In genomic region chr2:188798159-188798558, GRCh38 we compare ENCODE assay signal across 24 cellular contexts.
DNase-seq lines count a peak whose midpoint lies in the region; ATAC-seq and TF ChIP-seq lines count a peak whose summit lies in the region.
"Had no signal": no experiment of that assay in that cellular context is flagged by ENCODE, and none has a peak within 500 bp of the region (broad histone marks: within the 10 kb centered on the region; RNA-seq: fewer than 3 reads in every experiment).

No MANE protein-coding gene starts in this region.

- no peaks in the 10 kb centered on the region for H4K20me1 ChIP-seq in IMR-90 (ENCODE audit: insufficient read depth, low read length)

- H4K91ac ChIP-seq in IMR-90 (ENCODE audit: insufficient read depth, low read depth, low read length): no peak overlapping the region

- H3K79me1 ChIP-seq in IMR-90 (ENCODE audit: low read depth in 1 of 2, low read length in 2 of 2): no peaks in the 10 kb centered on the region

- no peak overlapping the region for H2AK5ac ChIP-seq in IMR-90 (ENCODE audit: low read depth, low read length)

- no peak overlapping the region for H2BK20ac ChIP-seq in IMR-90 (ENCODE audit: low read depth, low read length)

- no peak overlapping the region for H3K4me3 ChIP-seq in AG10803 (ENCODE audit: low read length)
- H3K4me3 ChIP-seq in IMR-90 (ENCODE audit: insufficient read depth, low read depth, low read length): no peak overlapping the region
- H3K4me3 ChIP-seq in choroid plexus epithelial cell (ENCODE audit: low read depth, low read length): no peak overlapping the region
- no peak overlapping the region for H3K4me3 ChIP-seq in gastrocnemius medialis
- no peak overlapping the region for H3K4me3 ChIP-seq in endodermal cell (ENCODE audit: low read length)
- H3K4me3 ChIP-seq: thyroid gland had no signal

- no peak overlapping the region for H3K4me3 Mint-ChIP-seq in endodermal cell
- H3K4me3 Mint-ChIP-seq: activated naive CD8-positive, alpha-beta T cell treated with anti-CD3 and anti-CD28 coated beads, Interleukin-2, amount 10 ng/mL, durations not matched to agents 7 days and 5 days; CD4-positive, alpha-beta memory T cell had no signal

- no peak overlapping the region for H2AK9ac ChIP-seq in IMR-90 (replicated peaks; ENCODE audit: low read depth, low read length, poor library complexity)

- H3K36me3 ChIP-seq in IMR-90 (ENCODE audit: control insufficient read depth, insufficient read depth, low read length): no peaks in the 10 kb centered on the region
- no peaks in the 10 kb centered on the region for H3K36me3 ChIP-seq in gastrocnemius medialis
- H3K36me3 ChIP-seq in endodermal cell (ENCODE audit: control insufficient read depth, insufficient read depth, low read length): no peaks in the 10 kb centered on the region
- H3K36me3 ChIP-seq: brain microvascular endothelial cell, thyroid gland had no signal

- H3K4me1 ChIP-seq in IMR-90 (ENCODE audit: control insufficient read depth, insufficient read depth, low read length) (no peaks in the 10 kb centered on the region), gastrocnemius medialis (no peaks in the 10 kb centered on the region), endodermal cell (ENCODE audit: control insufficient read depth, insufficient read depth, low read length) (no peaks in the 10 kb centered on the region)
- H3K4me1 ChIP-seq: thyroid gland had no signal

- TF ChIP-seq POLR2A in IMR-90 (IDR thresholded peaks at IDR 0.05; ENCODE audit: low read depth, low read length) (no peak), gastrocnemius medialis (IDR thresholded peaks at IDR 0.05) (no peak)

- H3K27ac ChIP-seq in IMR-90 (ENCODE audit: insufficient read depth, low read length): no peak overlapping the region
- H3K27ac ChIP-seq in gastrocnemius medialis: no peak overlapping the region
- H3K27ac ChIP-seq in endodermal cell (ENCODE audit: low read depth, low read length): no peak overlapping the region
- H3K27ac ChIP-seq: brain microvascular endothelial cell, epithelial cell of prostate, thyroid gland had no signal

- intact Hi-C loops in IMR-90 (cut with micrococcal nuclease) (no loop called here), gastrocnemius medialis (cut with DNase I; ENCODE audit: low total_unique reads) (no loop called here)

- H3K9me1 ChIP-seq in IMR-90 (ENCODE audit: insufficient read depth, low read length): no peaks in the 10 kb centered on the region

- no peak overlapping the region for H3K27ac Mint-ChIP-seq in endodermal cell
- H3K27ac Mint-ChIP-seq: activated naive CD8-positive, alpha-beta T cell treated with anti-CD3 and anti-CD28 coated beads, Interleukin-2, amount 10 ng/mL, durations not matched to agents 7 days and 5 days; CD4-positive, alpha-beta memory T cell had no signal

- H3K4me1 Mint-ChIP-seq in endodermal cell: no peaks in the 10 kb centered on the region
- H3K4me1 Mint-ChIP-seq: activated naive CD8-positive, alpha-beta T cell treated with anti-CD3 and anti-CD28 coated beads, Interleukin-2, amount 10 ng/mL, durations not matched to agents 7 days and 5 days; CD4-positive, alpha-beta memory T cell had no signal

- peak overlapping the region; percentile 15 for H2BK5ac ChIP-seq in IMR-90 (ENCODE audit: low read depth, low read length, poor library complexity, severe bottlenecking)

- in situ Hi-C loops in IMR-90 (cut with MboI; ENCODE audit: low sequenced_read_pairs) (no loop called here), gastrocnemius medialis (cut with MboI; ENCODE audit: low sequenced_read_pairs in 4 of 4) (no loop called here)

- H2BK15ac ChIP-seq in IMR-90 (ENCODE audit: low read depth, low read length): no peak overlapping the region

- dilution Hi-C loops in IMR-90 (cut with HindIII; ENCODE audit: low sequenced_read_pairs, unreplicated experiment): no loop called here

- no CpG with 5 or more reads among the region's 4 CpGs for WGBS in IMR-90 (ENCODE audit: extremely low coverage in 2 of 2, insufficient read length in 1 of 2), 2 experiments
- 73 to 90% methylated on average over 2 to 4 of the region's 4 CpGs for WGBS in endodermal cell (ENCODE audit: insufficient coverage in 1 of 2, insufficient read length in 1 of 2), 2 experiments

- H3K9me3 ChIP-seq in IMR-90 (ENCODE audit: control insufficient read depth, insufficient read depth, low read length) (peaks cover 9% of the 10 kb centered on the region), gastrocnemius medialis (no peaks in the 10 kb centered on the region), endodermal cell (ENCODE audit: control insufficient read depth, low read length) (no peaks in the 10 kb centered on the region)
- H3K9me3 ChIP-seq: thyroid gland had no signal

- H3K4me2 ChIP-seq in IMR-90 (ENCODE audit: low read depth, low read length): no peak overlapping the region

- no peak overlapping the region for H3K23ac ChIP-seq in IMR-90 (ENCODE audit: low read depth, low read length)

- CTCF ChIA-PET in IMR-90 (lab: Yijun Ruan, JAX): no interaction called here

- H3K9me3 Mint-ChIP-seq in endodermal cell: peaks cover 8% of the 10 kb centered on the region
- H3K9me3 Mint-ChIP-seq: activated naive CD8-positive, alpha-beta T cell treated with anti-CD3 and anti-CD28 coated beads, Interleukin-2, amount 10 ng/mL, durations not matched to agents 7 days and 5 days had no signal

- no TSS peak for BruUV-seq in IMR-90 (replicated peaks; lab: Mats Ljungman, UMichigan)

- no peaks in the 10 kb centered on the region for H3K27me3 Mint-ChIP-seq in endodermal cell (ENCODE audit: insufficient read depth)
- H3K27me3 Mint-ChIP-seq: activated naive CD8-positive, alpha-beta T cell treated with anti-CD3 and anti-CD28 coated beads, Interleukin-2, amount 10 ng/mL, durations not matched to agents 7 days and 5 days; CD4-positive, alpha-beta memory T cell had no signal

- no peak overlapping the region for H3K18ac ChIP-seq in IMR-90 (ENCODE audit: low read depth, low read length)

- TF ChIP-seq CTCF in AG10803 (conservative IDR thresholded peaks at IDR 0.05; ENCODE audit: low read length) (no peak), IMR-90 (conservative IDR thresholded peaks at IDR 0.05; ENCODE audit: low read depth, low read length) (no peak), choroid plexus epithelial cell (conservative IDR thresholded peaks at IDR 0.05; ENCODE audit: low read depth, low read length) (no peak), gastrocnemius medialis (IDR thresholded peaks at IDR 0.05 in 4 of 5, conservative IDR thresholded peaks at IDR 0.05 in 1 of 5) (no peak), endodermal cell (conservative IDR thresholded peaks at IDR 0.05) (no peak)

- no peak overlapping the region for H3K4ac ChIP-seq in IMR-90 (ENCODE audit: low read depth, low read length)

- H3K27me3 ChIP-seq in IMR-90 (ENCODE audit: control insufficient read depth, insufficient read depth, low read length) (no peaks in the 10 kb centered on the region), gastrocnemius medialis (no peaks in the 10 kb centered on the region), endodermal cell (ENCODE audit: control insufficient read depth, insufficient read depth, low read length, poor library complexity, severe bottlenecking) (no peaks in the 10 kb centered on the region)
- H3K27me3 ChIP-seq: brain microvascular endothelial cell, thyroid gland had no signal

- H3K9ac ChIP-seq in IMR-90 (ENCODE audit: low read depth, low read length): no peak overlapping the region
- no peak overlapping the region for H3K9ac ChIP-seq in endodermal cell (ENCODE audit: extremely low read depth, low read length, poor library complexity, severe bottlenecking)

- ATAC-seq in IMR-90 (ENCODE audit: low read depth) (peak; percentile 81), gastrocnemius medialis (no peak)
- ATAC-seq: HCT116, left lobe of liver, sciatic nerve had no signal

- no peak overlapping the region for H2AFZ ChIP-seq in IMR-90 (replicated peaks; ENCODE audit: low read length, poor library complexity)

- no peak overlapping the region for H4K8ac ChIP-seq in IMR-90 (ENCODE audit: low read depth in 2 of 2, low read length in 2 of 2)

- H3K56ac ChIP-seq in IMR-90 (ENCODE audit: extremely low read depth, insufficient read depth, low read length): no peak overlapping the region

- H3K14ac ChIP-seq in IMR-90 (replicated peaks; ENCODE audit: low read depth, low read length): no peak overlapping the region

- H4K5ac ChIP-seq in IMR-90 (ENCODE audit: low read depth, low read length): no peak overlapping the region

- TF ChIP-seq RAD21 in IMR-90 (IDR thresholded peaks at IDR 0.05; ENCODE audit: low read length): no peak

- DNase-seq in AG10803 (ENCODE audit: low read depth) (peak; percentile 90), IMR-90 (peak; percentile 80), choroid plexus epithelial cell (ENCODE audit: low read depth) (peak; percentile 67), foreskin melanocyte (peak; percentile 44), gastrocnemius medialis (no peak), ureter (ENCODE audit: low spot score) (no peak), endodermal cell (no peak)
- no peak for DNase-seq in effector CD4-positive, alpha-beta T cell
- DNase-seq: activated CD4-positive, alpha-beta T cell treated with anti-CD3 and anti-CD28 coated beads for 4 hours; activated naive CD8-positive, alpha-beta T cell treated with anti-CD3 and anti-CD28 coated beads, Interleukin-2, amount 10 ng/mL, durations not matched to agents 7 days and 5 days; brain microvascular endothelial cell; CD4-positive, alpha-beta memory T cell; cortex of kidney; DMS79; midbrain; NCI-H1092 treated with DMSO at 0.1 percent for 48 hours; posterior cingulate gyrus; RPMI8226; stimulated activated naive CD4-positive, alpha-beta T cell treated with Interleukin-2 at 50 U/mL for 16 hours; thyroid gland had no signal

- POLR2A ChIA-PET in IMR-90 (lab: Charles Lee; ENCODE audit: unreplicated experiment): no interaction called here

- no peaks in the 10 kb centered on the region for H3K36me3 Mint-ChIP-seq in endodermal cell (ENCODE audit: low read depth)
- H3K36me3 Mint-ChIP-seq: activated naive CD8-positive, alpha-beta T cell treated with anti-CD3 and anti-CD28 coated beads, Interleukin-2, amount 10 ng/mL, durations not matched to agents 7 days and 5 days; CD4-positive, alpha-beta memory T cell had no signal

- no peak overlapping the region for H2BK120ac ChIP-seq in IMR-90 (ENCODE audit: low read depth, low read length)

TF ChIP-seq in IMR-90, 13 proteins besides CTCF, POLR2A, EP300 and RAD21:
- no peak for TF ChIP-seq MAZ (IDR thresholded peaks at IDR 0.05; ENCODE audit: borderline replicate concordance, low read depth, low read length)
- TF ChIP-seq NFE2L2 (IDR thresholded peaks at IDR 0.05; ENCODE audit: low read depth, low read length): no peak
- no peak for TF ChIP-seq MXI1 (IDR thresholded peaks at IDR 0.05; ENCODE audit: borderline replicate concordance, low read depth, low read length)
- TF ChIP-seq BHLHE40 (IDR thresholded peaks at IDR 0.05; ENCODE audit: low read depth, low read length): peak; percentile 53; the same call in 1 of the 2 replicates
TF ChIP-seq in IMR-90: peak in this region for 1.

Comparison
In these comparisons a context has a peak if more than half of its experiments do, and no peak if none do; other contexts are left out.
1. DNase-seq: peak in AG10803 (single experiment), IMR-90 (single experiment), choroid plexus epithelial cell (single experiment) and foreskin melanocyte (single experiment); none in effector CD4-positive, alpha-beta T cell (single experiment), gastrocnemius medialis (0 of 2), ureter (single experiment) and endodermal cell (single experiment).